11 cellular contexts compared by ENCODE assay signal in genomic region chr14:75283884-75284563, GRCh38. TPM values are rescaled to one million over a fixed set of nuclear protein-coding genes. Genes with fewer than 3 reads are reported as not detected.
A peak's percentile ranks its signal among the peaks of the same experiment; 100 is the strongest.
DNase-seq lines count a peak whose midpoint lies in the region; ATAC-seq and TF ChIP-seq lines count a peak whose summit lies in the region.
"Had no signal": no experiment of that assay in that cellular context is flagged by ENCODE, and none has a peak within 500 bp of the region (broad histone marks: within the 10 kb centered on the region; RNA-seq: fewer than 3 reads in every experiment).

No MANE protein-coding gene starts in this region.

- peaks cover 0 to 26% (median 14%) of the 10 kb centered on the region in 3 donors for H3K4me1 ChIP-seq in gastroesophageal sphincter
- H3K4me1 ChIP-seq in stomach = peaks cover 23 to 38% (median 31%) of the 10 kb centered on the region in 4 donors

- H3K27me3 Mint-ChIP-seq in activated T-cell treated with anti-CD3 and anti-CD28 coated beads, Interleukin-2, amount 50 U/mL, for 72 hours (ENCODE audit: low read depth) = peaks cover 34% of the 10 kb centered on the region

- peak; percentile 26 to 36 for ATAC-seq in activated T-cell treated with anti-CD3 and anti-CD28 coated beads, Interleukin-2, amount 50 U/mL, for 72 hours (replicated peaks in 1 of 2)
- peak; percentile 23 for ATAC-seq in gastroesophageal sphincter
- ATAC-seq in HG03565 (IDR thresholded peaks at IDR 0.05; ENCODE audit: unreplicated experiment) = no peak
- ATAC-seq in HG02938 (IDR thresholded peaks at IDR 0.05; ENCODE audit: unreplicated experiment) = no peak

- H3K9me3 ChIP-seq in gastroesophageal sphincter (no peaks in the 10 kb centered on the region), stomach (no peaks in the 10 kb centered on the region)

- H3K36me3 ChIP-seq in gastroesophageal sphincter = peaks cover 0 to 15% of the 10 kb centered on the region in 2 donors
- peaks cover 12 to 24% (median 20%) of the 10 kb centered on the region in 4 donors for H3K36me3 ChIP-seq in stomach

- peaks cover 34% of the 10 kb centered on the region for H3K4me1 Mint-ChIP-seq in activated T-cell treated with anti-CD3 and anti-CD28 coated beads, Interleukin-2, amount 50 U/mL, for 72 hours (ENCODE audit: low read depth)

- H3K4me3 ChIP-seq in gastroesophageal sphincter (no peak overlapping the region), stomach (no peak overlapping the region)

- H3K27me3 ChIP-seq in gastroesophageal sphincter = no peaks in the 10 kb centered on the region
- H3K27me3 ChIP-seq in stomach = no peaks in the 10 kb centered on the region

- H3K27ac Mint-ChIP-seq in activated T-cell treated with anti-CD3 and anti-CD28 coated beads, Interleukin-2, amount 50 U/mL, for 72 hours = no peak overlapping the region

- no peak for TF ChIP-seq CTCF in VCaP (conservative IDR thresholded peaks at IDR 0.05)
- no peak for TF ChIP-seq CTCF in gastroesophageal sphincter (IDR thresholded peaks at IDR 0.05)
- TF ChIP-seq CTCF in stomach (IDR thresholded peaks at IDR 0.05) = no peak

- TF ChIP-seq POLR2A in gastroesophageal sphincter (IDR thresholded peaks at IDR 0.05) (peak in 1 of 2 donors; percentile 24), stomach (IDR thresholded peaks at IDR 0.05) (no peak)

- H3K4me3 Mint-ChIP-seq in activated T-cell treated with anti-CD3 and anti-CD28 coated beads, Interleukin-2, amount 50 U/mL, for 72 hours = no peak overlapping the region

- H3K27ac ChIP-seq in VCaP (peak overlapping the region; percentile 32; the same call in 1 of the 2 replicates), gastroesophageal sphincter (peak overlapping the region in 3 of 4 donors; percentile 15 to 97 (median 55)), stomach (peak overlapping the region; percentile 69 to 97 (median 97))

- TF ChIP-seq EP300 in gastroesophageal sphincter (IDR thresholded peaks at IDR 0.05) = no peak
- no peak for TF ChIP-seq EP300 in stomach (IDR thresholded peaks at IDR 0.05)

- DNase-seq in activated T-cell treated with anti-CD3 and anti-CD28 coated beads, Interleukin-2, amount 50 U/mL, for 72 hours = no peak
- DNase-seq in activated T-cell treated with anti-CD3 and anti-CD28 coated beads, Interleukin-2, amount 50 U/mL, for 48 hours = no peak
- peak; percentile 60 for DNase-seq in stomach
- DNase-seq in NCI-H187 treated with DMSO at 0.1 percent for 48 hours (lab: John Stamatoyannopoulos, UW) = no peak
- DNase-seq: H7, NCI-H524, T1000 had no signal

- intact Hi-C loops in stomach (cut with DNase I; ENCODE audit: low total_unique reads) = no loop called here

- 42 to 49% methylated on average over 3 to 4 of the region's 5 CpGs for WGBS in gastroesophageal sphincter (ENCODE audit: low coverage in 1 of 2), 2 donors
- WGBS in stomach, 5 donors = 61 to 72% (median 70%) methylated on average over 5 of the region's 5 CpGs

- H3K36me3 Mint-ChIP-seq in activated T-cell treated with anti-CD3 and anti-CD28 coated beads, Interleukin-2, amount 50 U/mL, for 72 hours (ENCODE audit: insufficient read depth in 2 of 2) = peaks cover 10 to 13% of the 10 kb centered on the region in 2 donors

- no peaks in the 10 kb centered on the region for H3K9me3 Mint-ChIP-seq in activated T-cell treated with anti-CD3 and anti-CD28 coated beads, Interleukin-2, amount 50 U/mL, for 72 hours

RNA-seq across cellular contexts. Expression of gene FOS, which starts 5.4 kb away (rescaled TPM):
- 10 to 100 TPM; 39.1 to 41.7 TPM for total RNA-seq in activated T-cell treated with anti-CD3 and anti-CD28 coated beads, Interleukin-2, amount 50 U/mL, for 72 hours
- total RNA-seq in gastroesophageal sphincter = 100 to 1,000 TPM in 3 of 4 donors, 10 to 100 TPM in 1; 78.0 to 286 (median 179) TPM
- total RNA-seq in stomach = 1,000 to 10,000 TPM in 1 of 5 donors, 100 to 1,000 TPM in 4; 134 to 1,274 (median 649) TPM
- polyA plus RNA-seq in stomach = 10 to 100 TPM; 62.2 to 82.0 (median 77.1) TPM

Comparison
In these comparisons a context has a peak if more than half of its experiments do, and no peak if none do; other contexts are left out.
1. ATAC-seq: peak in activated T-cell treated with anti-CD3 and anti-CD28 coated beads, Interleukin-2, amount 50 U/mL, for 72 hours (2 of 2) and gastroesophageal sphincter (single experiment); none in HG03565 (single experiment) and HG02938 (single experiment).
2. H3K27ac ChIP-seq: peak in every context shown above with its lines; median percentile 97 in stomach; 55 in gastroesophageal sphincter; 32 in VCaP.